In the genomic region with DNA sequence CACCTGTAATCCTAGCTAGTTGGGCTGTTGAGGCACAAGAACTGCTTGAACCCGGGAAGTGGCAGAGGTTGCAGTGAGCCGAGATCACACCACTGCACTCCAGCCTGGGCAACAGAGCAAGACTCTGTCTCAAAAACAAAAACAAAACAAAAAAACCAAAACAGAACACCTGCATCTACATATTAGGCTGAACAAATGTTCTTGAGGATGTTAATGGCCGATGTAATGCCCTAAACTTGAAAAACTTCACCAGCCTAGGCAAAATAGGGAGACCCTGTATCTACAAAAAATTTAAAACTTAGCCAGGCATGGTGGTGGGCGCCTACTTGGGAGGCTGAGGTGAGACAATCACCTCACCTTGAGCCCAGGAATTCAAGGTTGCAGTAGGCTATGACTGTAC, we compare ENCODE assay signal across 1 cellular context.
TF ChIP-seq lines count a peak whose summit lies in the region.

No MANE protein-coding gene starts in this region.

TF ChIP-seq in HepG2, 621 proteins besides CTCF, POLR2A, EP300 and RAD21:
- peak; percentile 21 for TF ChIP-seq RBM22 (optimal IDR thresholded peaks at IDR 0.05; ENCODE audit: low read length)
- TF ChIP-seq ZNF891 (CRISPR knock-in tag; IDR thresholded peaks at IDR 0.05) = no peak
TF ChIP-seq in HepG2: peak in this region for 1.
